Comparison of ENCODE assay signal across 7 cellular contexts in the genomic region with DNA sequence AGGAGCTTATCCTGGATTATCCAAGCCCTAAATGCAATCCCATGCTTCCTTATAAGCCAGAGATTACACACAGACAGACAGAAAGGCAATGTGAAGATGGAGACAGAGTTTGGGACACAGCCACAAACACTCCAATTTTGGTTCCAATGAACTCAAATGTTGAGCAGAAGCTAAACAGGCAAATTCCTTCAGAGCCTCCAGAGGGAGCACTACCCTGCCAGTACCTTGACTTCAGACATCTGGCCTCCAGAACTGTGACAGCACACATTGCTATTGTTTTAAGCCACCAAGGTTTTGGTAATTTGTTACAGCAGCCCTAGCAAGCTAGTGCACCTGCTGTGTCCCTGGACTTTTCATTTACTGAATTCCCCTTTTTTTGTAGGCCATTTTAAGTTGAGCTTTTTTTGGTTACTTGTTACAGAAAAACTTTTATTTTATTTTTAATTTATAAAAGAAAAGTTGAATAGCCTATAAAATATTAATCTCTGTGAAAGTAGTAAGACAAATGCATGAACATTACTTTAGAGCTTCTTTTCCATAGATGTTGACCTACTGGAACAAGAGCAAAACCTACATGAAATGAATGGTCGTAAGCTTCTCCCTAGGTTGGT. TPM values are rescaled to one million over a fixed set of nuclear protein-coding genes. Genes with fewer than 3 reads are reported as not detected.
DNase-seq lines count a peak whose midpoint lies in the region; ATAC-seq and TF ChIP-seq lines count a peak whose summit lies in the region.

No MANE protein-coding gene starts in this region.

- no peaks in the 10 kb centered on the region for H3K36me3 Mint-ChIP-seq in activated CD4-positive, alpha-beta memory T cell treated with anti-CD3 and anti-CD28 coated beads, Interleukin-2, amount 10 ng/mL, durations not matched to agents 7 days and 5 days (ENCODE audit: low read depth)

- TF ChIP-seq CTCF in GM06990 (IDR thresholded peaks at IDR 0.05; ENCODE audit: insufficient read depth, low read length, poor library complexity, severe bottlenecking), result peak; percentile 80
- peak; percentile 33 to 64 (median 42) for TF ChIP-seq CTCF in gastroesophageal sphincter (IDR thresholded peaks at IDR 0.05)

- CTCF ChIA-PET in activated CD4-positive, alpha-beta memory T cell treated with anti-CD3 and anti-CD28 coated beads, Interleukin-2, amount 10 ng/mL, durations not matched to agents 7 days and 5 days (lab: Charles Lee), result interaction anchor here (0.7 to 1.7 kb wide), 11 partner anchors 10 to 553 kb away, joined by 3 to 6 read pairs (median 3); partner anchors contain the start of gene SRD5A3

- H3K27ac ChIP-seq in gastroesophageal sphincter, result peak overlapping the region in 1 of 4 donors; percentile 31

- WGBS in gastroesophageal sphincter (ENCODE audit: low coverage in 1 of 2), 2 donors, result 94 to 100% methylated on average over 1 of the region's 1 CpG

- no peak overlapping the region for H3K4me3 ChIP-seq in GM06990 (replicated peaks; ENCODE audit: low read depth, low read length)
- H3K4me3 ChIP-seq in gastroesophageal sphincter, result no peak overlapping the region

- no peak for TF ChIP-seq POLR2A in gastroesophageal sphincter (IDR thresholded peaks at IDR 0.05)

- H3K9me3 Mint-ChIP-seq in activated CD4-positive, alpha-beta memory T cell treated with anti-CD3 and anti-CD28 coated beads, Interleukin-2, amount 10 ng/mL, durations not matched to agents 7 days and 5 days, result no peaks in the 10 kb centered on the region

- H3K27me3 ChIP-seq in GM06990 (replicated peaks; ENCODE audit: control insufficient read depth, insufficient read depth, low read length) (no peaks in the 10 kb centered on the region), gastroesophageal sphincter (no peaks in the 10 kb centered on the region)

- TF ChIP-seq EP300 in gastroesophageal sphincter (IDR thresholded peaks at IDR 0.05), result no peak

- POLR2A ChIA-PET in activated CD4-positive, alpha-beta memory T cell treated with anti-CD3 and anti-CD28 coated beads, Interleukin-2, amount 10 ng/mL, durations not matched to agents 7 days and 5 days (lab: Charles Lee), result no interaction called here

- DNase-seq in GM06990 (ENCODE audit: extremely low read depth, insufficient read length), result no peak
- DNase-seq in MV-4-11 (lab: John Stamatoyannopoulos, UW), result peak; percentile 48
- DNase-seq in activated CD4-positive, alpha-beta memory T cell treated with anti-CD3 and anti-CD28 coated beads, Interleukin-2, amount 10 ng/mL, durations not matched to agents 7 days and 5 days, result peak; percentile 24
- peak; percentile 78 for DNase-seq in putamen (ENCODE audit: low spot score)
- DNase-seq in NCI-H1105 (lab: John Stamatoyannopoulos, UW), result no peak

- ATAC-seq in GM21529 (IDR thresholded peaks at IDR 0.05; ENCODE audit: unreplicated experiment), result peak; percentile 86
- peak; percentile 87 for ATAC-seq in gastroesophageal sphincter

- no peak overlapping the region for H3K4me3 Mint-ChIP-seq in activated CD4-positive, alpha-beta memory T cell treated with anti-CD3 and anti-CD28 coated beads, Interleukin-2, amount 10 ng/mL, durations not matched to agents 7 days and 5 days

- peaks cover 0 to 3% (median 0%) of the 10 kb centered on the region in 3 donors for H3K4me1 ChIP-seq in gastroesophageal sphincter

- no peaks in the 10 kb centered on the region for H3K36me3 ChIP-seq in GM06990 (ENCODE audit: control insufficient read depth, insufficient read depth, low read length)
- H3K36me3 ChIP-seq in gastroesophageal sphincter, result no peaks in the 10 kb centered on the region

- no peaks in the 10 kb centered on the region for H3K9me3 ChIP-seq in gastroesophageal sphincter

- no peak overlapping the region for H3K27ac Mint-ChIP-seq in activated CD4-positive, alpha-beta memory T cell treated with anti-CD3 and anti-CD28 coated beads, Interleukin-2, amount 10 ng/mL, durations not matched to agents 7 days and 5 days

- H3K27me3 Mint-ChIP-seq in activated CD4-positive, alpha-beta memory T cell treated with anti-CD3 and anti-CD28 coated beads, Interleukin-2, amount 10 ng/mL, durations not matched to agents 7 days and 5 days, result no peaks in the 10 kb centered on the region

- no peaks in the 10 kb centered on the region for H3K4me1 Mint-ChIP-seq in activated CD4-positive, alpha-beta memory T cell treated with anti-CD3 and anti-CD28 coated beads, Interleukin-2, amount 10 ng/mL, durations not matched to agents 7 days and 5 days

RNA-seq across cellular contexts. Expression of gene SRD5A3, which starts 33.4 kb away (rescaled TPM):
- 10 to 100 TPM; 11.8 to 12.0 TPM for total RNA-seq in activated CD4-positive, alpha-beta memory T cell treated with anti-CD3 and anti-CD28 coated beads, Interleukin-2, amount 10 ng/mL, durations not matched to agents 7 days and 5 days
- total RNA-seq in gastroesophageal sphincter, result 1 to 10 TPM; 1.6 to 6.0 (median 4.8) TPM

Comparison
In these comparisons a context has a peak if more than half of its experiments do, and no peak if none do; other contexts are left out.
1. DNase-seq: peak in MV-4-11 (single experiment), activated CD4-positive, alpha-beta memory T cell treated with anti-CD3 and anti-CD28 coated beads, Interleukin-2, amount 10 ng/mL, durations not matched to agents 7 days and 5 days (single experiment) and putamen (single experiment); none in GM06990 (single experiment) and NCI-H1105 (single experiment).